Comparison of ENCODE assay signal across 8 cellular contexts in genomic region chr15:40282144-40282869, GRCh38. TPM values are rescaled to one million over a fixed set of nuclear protein-coding genes. Genes with fewer than 3 reads are reported as not detected.
DNase-seq lines count a peak whose midpoint lies in the region; ATAC-seq and TF ChIP-seq lines count a peak whose summit lies in the region.

No MANE protein-coding gene starts in this region.

- H2AFZ ChIP-seq in GM23338, result peak overlapping the region; percentile 90

- H3K27ac ChIP-seq in GM23338 (ENCODE audit: low read depth) (no peak overlapping the region), left ventricle myocardium inferior (replicated peaks) (no peak overlapping the region)

- no peaks in the 10 kb centered on the region for H3K9me3 Mint-ChIP-seq in GM23338
- H3K9me3 Mint-ChIP-seq in activated naive CD4-positive, alpha-beta T cell treated with anti-CD3 and anti-CD28 coated beads for 36 hours, result no peaks in the 10 kb centered on the region

- H3K4me1 Mint-ChIP-seq in GM23338, result peaks cover 64% of the 10 kb centered on the region
- H3K4me1 Mint-ChIP-seq in activated naive CD4-positive, alpha-beta T cell treated with anti-CD3 and anti-CD28 coated beads for 36 hours (ENCODE audit: low read depth), result peaks cover 5% of the 10 kb centered on the region

- H3F3A ChIP-seq in GM23338 (replicated peaks; ENCODE audit: low read depth), result peaks cover 28% of the 10 kb centered on the region

- no peaks in the 10 kb centered on the region for H3K9me2 ChIP-seq in GM23338 (ENCODE audit: insufficient read depth)

- DNase-seq in BJ (ENCODE audit: low read depth) (no peak), GM23338 (ENCODE audit: low spot score) (peak; percentile 75), RKO (ENCODE audit: low spot score) (peak; percentile 28), left ventricle myocardium inferior (peak; percentile 44), skeletal muscle cell (ENCODE audit: low read depth) (no peak), NCI-H2029 treated with DMSO at 0.1 percent for 48 hours (lab: John Stamatoyannopoulos, UW) (no peak), omental fat pad (ENCODE audit: low spot score) (no peak)
- peak; percentile 38 for DNase-seq in activated naive CD4-positive, alpha-beta T cell treated with anti-CD3 and anti-CD28 coated beads for 36 hours

- no peak overlapping the region for H3K27ac Mint-ChIP-seq in GM23338
- no peak overlapping the region for H3K27ac Mint-ChIP-seq in activated naive CD4-positive, alpha-beta T cell treated with anti-CD3 and anti-CD28 coated beads for 36 hours

- TF ChIP-seq CTCF in BJ (IDR thresholded peaks at IDR 0.05; ENCODE audit: insufficient read depth, low read depth, low read length) (peak; percentile 30), GM23338 (conservative IDR thresholded peaks at IDR 0.05; ENCODE audit: low read depth in 2 of 2) (peak; percentile 50 to 54), left ventricle myocardium inferior (IDR thresholded peaks at IDR 0.05; ENCODE audit: borderline replicate concordance) (peak; percentile 55), omental fat pad (IDR thresholded peaks at IDR 0.05) (no peak)

- H3K4me3 ChIP-seq in BJ (ENCODE audit: low read depth, low read length) (peak overlapping the region; percentile 35), GM23338 (peak overlapping the region; percentile 62), left ventricle myocardium inferior (peak overlapping the region; percentile 68), skeletal muscle cell (ENCODE audit: low read depth, low read length) (peak overlapping the region; percentile 33)

- H3K27me3 ChIP-seq in BJ (ENCODE audit: control insufficient read depth, insufficient read depth, low read length), result peaks cover 25% of the 10 kb centered on the region
- H3K27me3 ChIP-seq in GM23338 (ENCODE audit: insufficient read depth), result peaks cover 87% of the 10 kb centered on the region
- peaks cover 76% of the 10 kb centered on the region for H3K27me3 ChIP-seq in left ventricle myocardium inferior (ENCODE audit: low read depth)

- H4K20me1 ChIP-seq in GM23338 (replicated peaks; ENCODE audit: insufficient read depth), result no peaks in the 10 kb centered on the region

- intact Hi-C loops in activated naive CD4-positive, alpha-beta T cell treated with anti-CD3 and anti-CD28 coated beads for 36 hours (cut with micrococcal nuclease), result loop anchor here (5.0 kb wide), 1 partner anchor 40 kb away; the partner anchor contains the start of gene INAFM2
- intact Hi-C loops in left ventricle myocardium inferior (cut with micrococcal nuclease), result loop anchor here (10.0 kb wide), 1 partner anchor 142 kb away; no protein-coding TSS in a partner anchor

- H3K4me1 ChIP-seq in GM23338 (ENCODE audit: insufficient read depth), result peaks cover 43% of the 10 kb centered on the region
- peaks cover 62% of the 10 kb centered on the region for H3K4me1 ChIP-seq in left ventricle myocardium inferior

- peaks cover 2% of the 10 kb centered on the region; the same call in 1 of the 3 replicates for H3K36me3 Mint-ChIP-seq in GM23338 (ENCODE audit: low read depth)
- H3K36me3 Mint-ChIP-seq in activated naive CD4-positive, alpha-beta T cell treated with anti-CD3 and anti-CD28 coated beads for 36 hours (ENCODE audit: low read depth), result no peaks in the 10 kb centered on the region

- peak overlapping the region; percentile 86 for H3K4me2 ChIP-seq in GM23338

- H3K9me3 ChIP-seq in left ventricle myocardium inferior (replicated peaks), result no peaks in the 10 kb centered on the region

- H3K36me3 ChIP-seq in BJ (ENCODE audit: control insufficient read depth, insufficient read depth, low read length) (no peaks in the 10 kb centered on the region), GM23338 (ENCODE audit: insufficient read depth) (no peaks in the 10 kb centered on the region), left ventricle myocardium inferior (no peaks in the 10 kb centered on the region)

- CTCF ChIA-PET in BJ (lab: Yijun Ruan, JAX), result interaction anchor here (1.0 to 1.7 kb wide), 5 partner anchors 7 to 76 kb away, joined by 3 to 8 read pairs (median 4); partner anchors contain the start of genes DISP2 and PAK6
- CTCF ChIA-PET in activated naive CD4-positive, alpha-beta T cell treated with anti-CD3 and anti-CD28 coated beads for 36 hours (lab: Charles Lee), result interaction anchor here (1.0 to 2.8 kb wide), 5 partner anchors 7 to 55 kb away, joined by 3 to 17 read pairs (median 4); partner anchors contain the start of gene PLCB2

- H3K4me3 Mint-ChIP-seq in GM23338, result peak overlapping the region; percentile 49; the same call in 2 of the 3 replicates
- H3K4me3 Mint-ChIP-seq in activated naive CD4-positive, alpha-beta T cell treated with anti-CD3 and anti-CD28 coated beads for 36 hours, result peak overlapping the region; percentile 62

- H3K27me3 Mint-ChIP-seq in GM23338 (ENCODE audit: insufficient read depth, low read depth, poor library complexity), result peaks cover 72% of the 10 kb centered on the region
- H3K27me3 Mint-ChIP-seq in activated naive CD4-positive, alpha-beta T cell treated with anti-CD3 and anti-CD28 coated beads for 36 hours (ENCODE audit: low read depth), result peaks cover 28% of the 10 kb centered on the region

- H3K79me2 ChIP-seq in GM23338 (replicated peaks; ENCODE audit: insufficient read depth), result no peaks in the 10 kb centered on the region

- POLR2A ChIA-PET in BJ (lab: Charles Lee), result no interaction called here

- ATAC-seq in GM23338, result peak; percentile 17
- no peak for ATAC-seq in omental fat pad (ENCODE audit: low FRiP score)

TF ChIP-seq in GM23338, 12 proteins besides CTCF, POLR2A, EP300 and RAD21:
- TF ChIP-seq ETS1 (IDR thresholded peaks at IDR 0.05), result no peak
- peak; percentile 33 for TF ChIP-seq EZH2phosphoT487 (IDR thresholded peaks at IDR 0.05; ENCODE audit: unreplicated experiment)
- TF ChIP-seq EZH2 (IDR thresholded peaks at IDR 0.05; ENCODE audit: low read depth, unreplicated experiment), result peak; percentile 26
- TF ChIP-seq POLR2AphosphoS5 (IDR thresholded peaks at IDR 0.05; ENCODE audit: low read depth), result no peak
- no peak for TF ChIP-seq JUNB (IDR thresholded peaks at IDR 0.05; ENCODE audit: unreplicated experiment)
- TF ChIP-seq ZNF331 (CRISPR knock-in tag; IDR thresholded peaks at IDR 0.05; ENCODE audit: low read depth), result no peak

RNA-seq across cellular contexts. Expression of gene ANKRD63, which starts 0.6 kb away (rescaled TPM):
- polyA plus RNA-seq in BJ (2011; rRNA removed) (not detected in 2 replicates), GM23338 (2016; fragmentation: Nextera tagmentation; extraction: Ambion mirVana) (not detected in 2 replicates)
- polyA minus RNA-seq in BJ (2011; rRNA and poly(A)+ RNA removed), result not detected in 2 replicates
- 0.59 and 0.74 TPM in 2 replicates for total RNA-seq in GM23338 (2014; rRNA removed; shearing (Covaris generic))
- total RNA-seq in activated naive CD4-positive, alpha-beta T cell treated with anti-CD3 and anti-CD28 coated beads for 36 hours, result not detected
- total RNA-seq in left ventricle myocardium inferior (not detected), omental fat pad (not detected)

RNA-seq across cellular contexts. Expression of gene PLCB2, which starts 25.4 kb away (rescaled TPM):
- polyA plus RNA-seq in BJ (2011; rRNA removed), result 0.22 and 0.47 TPM in 2 replicates
- 0.43 TPM in 1 of 2 replicates, not detected in the other for polyA minus RNA-seq in BJ (2011; rRNA and poly(A)+ RNA removed)
- 8.5 and 13.8 TPM in 2 replicates for total RNA-seq in GM23338 (2014; rRNA removed; shearing (Covaris generic))
- polyA plus RNA-seq in GM23338 (2016; fragmentation: Nextera tagmentation; extraction: Ambion mirVana), result 7.5 and 9.5 TPM in 2 replicates
- 10 to 100 TPM; 55.0 to 56.7 TPM for total RNA-seq in activated naive CD4-positive, alpha-beta T cell treated with anti-CD3 and anti-CD28 coated beads for 36 hours
- 8.5 TPM for total RNA-seq in left ventricle myocardium inferior
- total RNA-seq in omental fat pad, result 10 to 100 TPM; 12.0 to 35.1 (median 25.0) TPM

RNA-seq across cellular contexts. Expression of gene INAFM2, which starts 41.2 kb away (rescaled TPM):
- 7.3 and 12.8 TPM in 2 replicates for polyA plus RNA-seq in BJ (2011; rRNA removed)
- 3.8 and 6.3 TPM in 2 replicates for polyA minus RNA-seq in BJ (2011; rRNA and poly(A)+ RNA removed)
- 32.7 and 33.0 TPM in 2 replicates for total RNA-seq in GM23338 (2014; rRNA removed; shearing (Covaris generic))
- polyA plus RNA-seq in GM23338 (2016; fragmentation: Nextera tagmentation; extraction: Ambion mirVana), result 18.1 and 20.0 TPM in 2 replicates
- total RNA-seq in activated naive CD4-positive, alpha-beta T cell treated with anti-CD3 and anti-CD28 coated beads for 36 hours, result 1 to 10 TPM; 4.9 to 6.5 TPM
- total RNA-seq in left ventricle myocardium inferior, result 52.7 TPM
- 10 to 100 TPM in 3 of 4 donors, 1 to 10 TPM in 1; 9.1 to 17.5 (median 12.2) TPM for total RNA-seq in omental fat pad

RNA-seq across cellular contexts. Expression of gene PAK6, which starts 43.4 kb away (rescaled TPM):
- polyA plus RNA-seq in BJ (2011; rRNA removed) (not detected in 2 replicates), GM23338 (2016; fragmentation: Nextera tagmentation; extraction: Ambion mirVana) (2.4 and 2.9 TPM in 2 replicates)
- polyA minus RNA-seq in BJ (2011; rRNA and poly(A)+ RNA removed), result not detected in 2 replicates
- total RNA-seq in GM23338 (2014; rRNA removed; shearing (Covaris generic)), result 6.6 and 20.0 TPM in 2 replicates
- not detected for total RNA-seq in activated naive CD4-positive, alpha-beta T cell treated with anti-CD3 and anti-CD28 coated beads for 36 hours
- total RNA-seq in left ventricle myocardium inferior (8.2 TPM), omental fat pad (1 to 10 TPM in 1 of 4 donors, under 1 TPM in 1, not detected in 2; 0.72 to 1.5 TPM)

RNA-seq across cellular contexts. Expression of gene CCDC9B, which starts 58.4 kb away (rescaled TPM):
- polyA plus RNA-seq in BJ (2011; rRNA removed) (5.0 and 6.0 TPM in 2 replicates), GM23338 (2016; fragmentation: Nextera tagmentation; extraction: Ambion mirVana) (0.18 and 0.23 TPM in 2 replicates)
- 27.5 and 27.8 TPM in 2 replicates for polyA minus RNA-seq in BJ (2011; rRNA and poly(A)+ RNA removed)
- 0.97 and 1.2 TPM in 2 replicates for total RNA-seq in GM23338 (2014; rRNA removed; shearing (Covaris generic))
- 1 to 10 TPM; 1.9 to 2.2 TPM for total RNA-seq in activated naive CD4-positive, alpha-beta T cell treated with anti-CD3 and anti-CD28 coated beads for 36 hours
- total RNA-seq in left ventricle myocardium inferior (155 TPM), omental fat pad (1 to 10 TPM; 1.1 to 7.4 (median 4.5) TPM)

Comparison
In these comparisons a context has a peak if more than half of its experiments do, and no peak if none do; other contexts are left out.
1. DNase-seq: peak in GM23338 (single experiment), RKO (single experiment), activated naive CD4-positive, alpha-beta T cell treated with anti-CD3 and anti-CD28 coated beads for 36 hours (single experiment) and left ventricle myocardium inferior (single experiment); none in BJ (single experiment), skeletal muscle cell (single experiment), NCI-H2029 treated with DMSO at 0.1 percent for 48 hours (single experiment) and omental fat pad (single experiment).
2. CTCF ChIP-seq: peak in BJ (single experiment), GM23338 (2 of 2) and left ventricle myocardium inferior (single experiment); none in omental fat pad (0 of 3).
3. Peak in every context shown above with its lines, with median percentiles within 50 percentile points of each other: H3K4me3 ChIP-seq.